9 cellular contexts compared by ENCODE assay signal in the genomic region with DNA sequence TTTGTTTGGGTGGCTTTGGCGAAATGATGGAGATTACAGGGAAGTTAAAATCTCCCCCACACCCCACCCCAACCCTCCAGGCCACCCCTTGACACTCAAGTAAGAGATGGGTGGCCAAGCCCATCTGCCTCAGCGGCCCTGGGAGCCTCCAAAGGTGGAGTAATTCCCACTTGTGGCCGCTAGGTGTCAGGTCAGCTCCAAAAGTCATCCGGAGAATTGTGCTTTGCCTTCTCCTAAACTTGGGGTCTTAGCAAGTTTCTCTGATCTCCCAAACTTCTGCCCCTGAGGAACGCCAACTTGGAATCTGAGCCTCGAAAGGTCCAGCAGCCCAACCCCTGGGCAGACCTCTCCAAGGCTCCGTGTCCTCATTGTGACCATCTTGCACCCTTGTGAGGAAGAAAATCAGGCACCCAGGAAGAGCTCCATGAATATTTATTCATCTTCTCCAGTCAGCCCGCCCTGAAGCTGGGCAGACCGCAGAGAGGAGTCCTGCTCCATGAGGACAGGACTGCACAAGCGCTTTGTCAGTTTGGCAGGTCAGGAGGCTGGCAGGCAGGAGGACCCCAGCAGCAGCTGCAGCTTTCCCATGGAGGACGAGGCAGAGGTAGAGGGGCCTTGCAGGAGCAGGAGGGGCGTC. TPM values are rescaled to one million over a fixed set of nuclear protein-coding genes. Genes with fewer than 3 reads are reported as not detected.
DNase-seq lines count a peak whose midpoint lies in the region; ATAC-seq lines count a peak whose summit lies in the region.
"Had no signal": no experiment of that assay in that cellular context is flagged by ENCODE, and none has a peak within 500 bp of the region (broad histone marks: within the 10 kb centered on the region; RNA-seq: fewer than 3 reads in every experiment).

No MANE protein-coding gene starts in this region.

- no peak overlapping the region for H3K4me2 ChIP-seq in mesendoderm (ENCODE audit: low read length)

- H4K8ac ChIP-seq in mesendoderm (ENCODE audit: low read depth, low read length) = no peak overlapping the region

- H3K4ac ChIP-seq in mesendoderm (ENCODE audit: low read depth, low read length) = no peak overlapping the region

- no peak overlapping the region for H3K4me3 ChIP-seq in mesendoderm (ENCODE audit: low read length)

- H4K5ac ChIP-seq in mesendoderm (ENCODE audit: low read length) = no peak overlapping the region

- H3K27me3 ChIP-seq in mesendoderm (ENCODE audit: insufficient read depth, low read length, poor library complexity) = no peaks in the 10 kb centered on the region

- H3K23ac ChIP-seq in mesendoderm (ENCODE audit: low read length) = no peak overlapping the region

- no peak overlapping the region for H2BK5ac ChIP-seq in mesendoderm (ENCODE audit: low read length)

- H3K56ac ChIP-seq in mesendoderm (ENCODE audit: low read length) = no peak overlapping the region

- no peaks in the 10 kb centered on the region for H3K4me1 ChIP-seq in mesendoderm (ENCODE audit: control insufficient read depth, low read depth, low read length)

- H3K79me1 ChIP-seq in mesendoderm (ENCODE audit: low read length) = no peaks in the 10 kb centered on the region

- no peak overlapping the region for H3K18ac ChIP-seq in mesendoderm (ENCODE audit: low read length)

- H3K9ac ChIP-seq in mesendoderm (ENCODE audit: low read length) = no peak overlapping the region

- ATAC-seq in HG03045 (IDR thresholded peaks at IDR 0.05; ENCODE audit: unreplicated experiment) = no peak

- peak; percentile 31 for DNase-seq in SIG-M5 treated with dmso at 0.1 percent for 504 hours (lab: John Stamatoyannopoulos, UW; ENCODE audit: unreplicated experiment)
- DNase-seq in SIG-M5 (lab: John Stamatoyannopoulos, UW) = no peak
- DNase-seq in NCI-H2171 treated with DMSO at 0.1 percent for 48 hours (lab: John Stamatoyannopoulos, UW) = peak; percentile 67
- DNase-seq in activated CD4-positive, alpha-beta T cell treated with anti-CD3 and anti-CD28 coated beads, Interleukin-2, amount 50 U/mL, for 24 hours (ENCODE audit: low read depth in 1 of 2, low spot score in 1 of 2) = peak; percentile 48 to 56
- peak; percentile 16 to 48 for DNase-seq in dermis microvascular lymphatic vessel endothelial cell (ENCODE audit: low read depth in 2 of 2)
- peak; percentile 53 for DNase-seq in mesendoderm
- DNase-seq in stimulated activated CD8-positive, alpha-beta memory T cell treated with anti-CD3 and anti-CD28 coated beads, Interleukin-4, amount 100 ng/mL, for 24 hours (ENCODE audit: low read depth) = peak; percentile 39

- H3K27ac ChIP-seq in mesendoderm (ENCODE audit: low read depth, low read length) = no peak overlapping the region

- H3K79me2 ChIP-seq in mesendoderm (ENCODE audit: control insufficient read depth, insufficient read depth, low read length) = no peaks in the 10 kb centered on the region

- no peak overlapping the region for H2AK5ac ChIP-seq in mesendoderm (ENCODE audit: low read length)

- no peak overlapping the region for H2BK15ac ChIP-seq in mesendoderm (replicated peaks; ENCODE audit: low read depth)

- no peaks in the 10 kb centered on the region for H3K36me3 ChIP-seq in mesendoderm (ENCODE audit: control insufficient read depth, insufficient read depth, low read length)

- H2BK120ac ChIP-seq in mesendoderm (ENCODE audit: low read depth, low read length) = no peak overlapping the region

- WGBS in mesendoderm (ENCODE audit: extremely low coverage, insufficient coverage, low lambda C conversion rate) = no CpG with 5 or more reads among the region's 12 CpGs

RNA-seq across cellular contexts. Expression of a gene that starts 46.7 kb away (rescaled TPM):
- total RNA-seq in dermis microvascular lymphatic vessel endothelial cell = not detected in 2 replicates
- not detected for polyA plus RNA-seq in mesendoderm (2013, experiment 1 of 2)
- not detected for polyA plus RNA-seq in mesendoderm (2013, experiment 2 of 2)
- total RNA-seq: pulmonary artery endothelial cell had no signal
